13 cellular contexts compared by ENCODE assay signal in the genomic region with DNA sequence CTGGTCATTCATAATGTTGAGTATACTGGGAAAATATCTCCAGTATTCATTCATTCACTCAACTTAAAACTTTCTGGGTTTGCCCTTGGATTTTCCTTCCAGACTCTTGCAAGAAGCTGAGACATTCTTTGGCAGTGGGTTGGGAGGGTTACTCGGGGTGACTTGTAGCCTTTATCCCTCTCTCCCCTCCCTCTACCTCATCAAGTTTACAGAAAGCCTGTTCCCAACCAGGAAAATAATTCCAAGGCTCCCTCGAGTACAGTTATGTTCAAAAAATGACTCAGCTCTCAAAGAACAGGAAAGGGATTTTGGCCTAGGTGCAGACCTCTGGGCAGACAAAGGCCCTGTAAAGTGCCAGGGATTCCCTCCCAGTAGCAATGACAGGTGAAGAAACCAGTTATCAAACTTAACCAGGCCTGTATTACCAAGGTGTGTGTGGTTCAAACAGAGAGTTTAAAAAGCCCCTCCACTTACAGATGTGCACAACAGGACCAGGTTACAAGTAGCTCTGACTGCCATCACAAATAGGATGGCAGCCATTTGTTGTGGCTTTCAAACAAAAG. TPM values are rescaled to one million over a fixed set of nuclear protein-coding genes. Genes with fewer than 3 reads are reported as not detected.
DNase-seq lines count a peak whose midpoint lies in the region; ATAC-seq and TF ChIP-seq lines count a peak whose summit lies in the region.
"Had no signal": no experiment of that assay in that cellular context is flagged by ENCODE, and none has a peak within 500 bp of the region (broad histone marks: within the 10 kb centered on the region; RNA-seq: fewer than 3 reads in every experiment).

No MANE protein-coding gene starts in this region.

- no peak for TF ChIP-seq POLR2A in adrenal gland (IDR thresholded peaks at IDR 0.05)

- peak; percentile 51 to 79 for ATAC-seq in left cardiac atrium
- no peak for ATAC-seq in stimulated activated memory B cell treated with anti-CD40 and anti-IgM and Interleukin-4, amounts not matched to agents 10 μg/mL and 1 μg/mL and 100 μg/mL, for 72 hours
- no peak for ATAC-seq in GM21723 (IDR thresholded peaks at IDR 0.05; ENCODE audit: unreplicated experiment)
- ATAC-seq: activated T-cell treated with anti-CD3 and anti-CD28 coated beads, Interleukin-2, amount 50 U/mL, for 4 hours had no signal

- H3K36me3 Mint-ChIP-seq in stimulated activated memory B cell treated with anti-CD40 and anti-IgM and Interleukin-4, amounts not matched to agents 10 μg/mL and 1 μg/mL and 100 μg/mL, for 72 hours = peaks cover 62% of the 10 kb centered on the region

- peak overlapping the region; percentile 27 for H3K27ac Mint-ChIP-seq in stimulated activated memory B cell treated with anti-CD40 and anti-IgM and Interleukin-4, amounts not matched to agents 10 μg/mL and 1 μg/mL and 100 μg/mL, for 72 hours

- no peaks in the 10 kb centered on the region for H3K9me3 Mint-ChIP-seq in stimulated activated memory B cell treated with anti-CD40 and anti-IgM and Interleukin-4, amounts not matched to agents 10 μg/mL and 1 μg/mL and 100 μg/mL, for 72 hours
- H3K9me3 Mint-ChIP-seq: activated T-cell treated with anti-CD3 and anti-CD28 coated beads, Interleukin-2, amount 50 U/mL, for 4 hours; naive B cell had no signal

- H3K27me3 Mint-ChIP-seq in stimulated activated memory B cell treated with anti-CD40 and anti-IgM and Interleukin-4, amounts not matched to agents 10 μg/mL and 1 μg/mL and 100 μg/mL, for 72 hours = no peaks in the 10 kb centered on the region
- H3K27me3 Mint-ChIP-seq: naive B cell had no signal

- H3K4me1 ChIP-seq in adrenal gland (replicated peaks in 1 of 2) = peaks cover 14 to 45% of the 10 kb centered on the region in 2 donors

- WGBS in adrenal gland, 4 donors = 25 to 35% (median 30%) methylated on average over 2 of the region's 2 CpGs

- peak overlapping the region in 3 of 5 donors; percentile 62 to 75 (median 65) for H3K27ac ChIP-seq in adrenal gland

- H3K4me3 ChIP-seq in adrenal gland = no peak overlapping the region
- H3K4me3 ChIP-seq: colonic mucosa had no signal

- peaks cover 22% of the 10 kb centered on the region for H3K4me1 Mint-ChIP-seq in stimulated activated memory B cell treated with anti-CD40 and anti-IgM and Interleukin-4, amounts not matched to agents 10 μg/mL and 1 μg/mL and 100 μg/mL, for 72 hours

- H3K36me3 ChIP-seq in adrenal gland (replicated peaks in 1 of 2) = peaks cover 0 to 37% of the 10 kb centered on the region in 2 donors
- H3K36me3 ChIP-seq: colonic mucosa had no signal

- H3K9me3 ChIP-seq in adrenal gland (replicated peaks in 1 of 3) = no peaks in the 10 kb centered on the region
- H3K9me3 ChIP-seq: colonic mucosa had no signal

- no peak for TF ChIP-seq CTCF in adrenal gland (IDR thresholded peaks at IDR 0.05)

- intact Hi-C loops in adrenal gland (cut with DNase I) (no loop called here), left cardiac atrium (cut with DNase I) (no loop called here)

- no peak overlapping the region for H3K4me3 Mint-ChIP-seq in stimulated activated memory B cell treated with anti-CD40 and anti-IgM and Interleukin-4, amounts not matched to agents 10 μg/mL and 1 μg/mL and 100 μg/mL, for 72 hours
- H3K4me3 Mint-ChIP-seq: activated T-cell treated with anti-CD3 and anti-CD28 coated beads, Interleukin-2, amount 50 U/mL, for 4 hours; naive B cell had no signal

- in situ Hi-C loops in G401 (cut with HindIII; ENCODE audit: low sequenced_read_pairs) = no loop called here

- no peaks in the 10 kb centered on the region for H3K27me3 ChIP-seq in adrenal gland
- H3K27me3 ChIP-seq: colonic mucosa had no signal

- DNase-seq in GM04504 (ENCODE audit: low read depth) (peak; percentile 36), adrenal gland (no peak), left cardiac atrium (no peak), G401 (ENCODE audit: low spot score) (no peak), AML-193 (lab: John Stamatoyannopoulos, UW) (no peak), NCI-H1417 (lab: John Stamatoyannopoulos, UW) (no peak)
- DNase-seq: activated T-cell treated with anti-CD3 and anti-CD28 coated beads, Interleukin-2, amount 50 U/mL, for 4 hours; colonic mucosa; DMS79 treated with DMSO at 0.1 percent for 48 hours; naive B cell; RPMI8226 had no signal

RNA-seq across cellular contexts. Expression of gene FKBP1A, which starts 22.2 kb away (rescaled TPM):
- 100 to 1,000 TPM in 6 of 8 donors, 10 to 100 TPM in 2; 51.7 to 571 (median 151) TPM for total RNA-seq in adrenal gland
- polyA plus RNA-seq in adrenal gland = 100 to 1,000 TPM; 111 to 917 (median 149) TPM
- 100 to 1,000 TPM; 154 to 214 TPM for total RNA-seq in left cardiac atrium
- total RNA-seq in G401 (2014; rRNA removed; shearing (Covaris generic)) = 158 and 170 TPM in 2 replicates

RNA-seq across cellular contexts. Expression of gene SDCBP2, which starts 41.7 kb away (rescaled TPM):
- total RNA-seq in adrenal gland = 1 to 10 TPM in 6 of 8 donors, under 1 TPM in 2; 0.43 to 7.6 (median 2.3) TPM
- polyA plus RNA-seq in adrenal gland = 1 to 10 TPM; 2.4 to 3.8 (median 3.0) TPM
- total RNA-seq in left cardiac atrium = 1 to 10 TPM; 1.4 to 4.4 TPM
- 0.49 and 2.0 TPM in 2 replicates for total RNA-seq in G401 (2014; rRNA removed; shearing (Covaris generic))

Comparison
In these comparisons a context has a peak if more than half of its experiments do, and no peak if none do; other contexts are left out.
1. ATAC-seq: peak in left cardiac atrium (2 of 2); none in stimulated activated memory B cell treated with anti-CD40 and anti-IgM and Interleukin-4, amounts not matched to agents 10 μg/mL and 1 μg/mL and 100 μg/mL, for 72 hours (single experiment) and GM21723 (single experiment).